ENCODE assay signal across 8 cellular contexts in the genomic region with DNA sequence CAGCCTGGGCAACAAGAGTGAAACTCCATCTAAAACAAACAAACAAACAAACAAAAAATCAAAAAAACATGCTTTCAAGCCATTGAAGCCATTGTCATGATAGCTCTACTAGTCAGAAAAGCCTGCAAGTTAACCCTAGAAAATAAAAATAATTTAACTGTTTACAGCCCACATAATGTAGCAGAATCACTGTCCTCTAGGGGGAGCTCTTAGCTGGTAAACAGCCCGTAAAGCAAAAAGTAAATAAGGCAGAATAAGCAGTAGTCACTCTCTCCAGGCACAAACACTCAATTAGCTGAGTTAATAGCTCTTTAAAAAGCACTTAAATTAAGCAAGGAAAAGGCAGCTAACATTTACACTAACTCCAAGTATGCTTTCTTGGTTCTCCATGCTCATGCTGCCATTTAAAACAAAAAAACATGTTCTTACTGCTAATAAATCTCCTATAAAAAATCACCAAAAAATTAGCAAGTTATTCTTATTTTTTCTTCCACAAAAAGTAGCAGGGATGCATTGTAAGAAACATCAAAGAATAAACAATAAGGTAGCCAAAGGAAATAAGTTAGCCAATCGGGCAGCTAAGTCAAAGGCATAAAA. TPM values are rescaled to one million over a fixed set of nuclear protein-coding genes. Genes with fewer than 3 reads are reported as not detected.
DNase-seq lines count a peak whose midpoint lies in the region; ATAC-seq, FAIRE-seq and TF ChIP-seq lines count a peak whose summit lies in the region.

No MANE protein-coding gene starts in this region.

- DNase-seq in heart right ventricle (no peak), Right ventricle myocardium superior (no peak), NCI-H2196 (lab: John Stamatoyannopoulos, UW; ENCODE audit: unreplicated experiment) (peak; percentile 60), GM12878 (ENCODE audit: low read depth, low spot score) (no peak), midbrain (lab: John Stamatoyannopoulos, UW) (no peak)

- POLR2A ChIA-PET in GM12878 (lab: Charles Lee), result interaction anchor here (0.8 to 4.8 kb wide), 6 partner anchors 9 to 25 kb away, joined by 3 to 27 read pairs (median 4); partner anchors contain the start of gene LILRB4

- SMC1A ChIA-PET in GM12878 (lab: Charles Lee; ENCODE audit: uncharacterized antibody, unreplicated experiment), result interaction anchor here (0.7 to 9.6 kb wide), 19 partner anchors 9 to 459 kb away, joined by 3 to 268 read pairs (median 4); partner anchors contain the start of genes LENG8 and LILRB4

- no peak for TF ChIP-seq EP300 in GM12878 (IDR thresholded peaks at IDR 0.05; ENCODE audit: borderline replicate concordance in 1 of 2, control insufficient read depth in 1 of 2, low read depth in 2 of 2, low read length in 2 of 2)

- TF ChIP-seq RAD21 in GM12878 (IDR thresholded peaks at IDR 0.05; ENCODE audit: insufficient read depth, low read depth, low read length), result peak; percentile 70

- no peak overlapping the region for H3K4me2 ChIP-seq in GM12878 (ENCODE audit: control insufficient read depth, insufficient read depth)

- H2AFZ ChIP-seq in GM12878 (ENCODE audit: control insufficient read depth, low read depth, low read length), result no peak overlapping the region

- 41 to 49% methylated on average over 2 of the region's 2 CpGs for WGBS in heart right ventricle, 2 donors
- WGBS in GM12878 (ENCODE audit: insufficient coverage, insufficient replicate concordance, low lambda C conversion rate, missing lambda C conversion rate), result 56% methylated on average over 2 of the region's 2 CpGs

- TF ChIP-seq POLR2A in GM12878 (IDR thresholded peaks at IDR 0.05; ENCODE audit: low read depth, low read length), result no peak

- TF ChIP-seq CTCF in heart right ventricle (IDR thresholded peaks at IDR 0.05), result peak in 8 of 9 donors; percentile 28 to 73 (median 61)
- peak; percentile 57 to 74 (median 74) for TF ChIP-seq CTCF in GM12878 (IDR thresholded peaks at IDR 0.05 in 2 of 3, conservative IDR thresholded peaks at IDR 0.05 in 1 of 3; ENCODE audit: control insufficient read depth in 2 of 3, extremely low read depth in 1 of 3, insufficient read depth in 1 of 3, low read depth in 3 of 3, low read length in 3 of 3)
- peak; percentile 49 for TF ChIP-seq CTCF in neutrophil (IDR thresholded peaks at IDR 0.05)

- CTCF ChIA-PET in GM12878 (lab: Yijun Ruan, JAX), result interaction anchor here (0.6 to 20.9 kb wide), 42 partner anchors 9 to 895 kb away, joined by 3 to 842 read pairs (median 4); partner anchors contain the start of genes CDC42EP5, LENG9, LILRA2 and LILRB4

- peaks cover 0 to 52% (median 16%) of the 10 kb centered on the region in 7 donors for H3K27me3 ChIP-seq in heart right ventricle
- H3K27me3 ChIP-seq in GM12878 (replicated peaks in 1 of 2; ENCODE audit: control insufficient read depth in 2 of 2, insufficient read depth in 2 of 2, low read length in 1 of 2), result peaks cover 0 to 5% of the 10 kb centered on the region in 2 experiments; a peak in 2 of 4 replicates
- H3K27me3 ChIP-seq in neutrophil, result peaks cover 70% of the 10 kb centered on the region

- intact Hi-C loops in heart right ventricle (cut with DNase I) (loop anchor here in 3 of 10 donors (5.0 to 10.0 kb wide), 2 partner anchors 189 to 192 kb away; no protein-coding TSS in a partner anchor), Right ventricle myocardium superior (cut with DNase I) (no loop called here), GM12878 (cut with micrococcal nuclease; ENCODE audit: unreplicated experiment) (loop anchor here (1.0 kb wide), 1 partner anchor 21 kb away; no protein-coding TSS in a partner anchor)

- ATAC-seq in heart right ventricle (no peak), Right ventricle myocardium superior (ENCODE audit: poor library complexity) (no peak), GM12878 (peak; percentile 79), HG03520 (IDR thresholded peaks at IDR 0.05; ENCODE audit: unreplicated experiment) (no peak), HG03342 (IDR thresholded peaks at IDR 0.05; ENCODE audit: unreplicated experiment) (no peak)

- no peaks in the 10 kb centered on the region for H3K36me3 ChIP-seq in heart right ventricle
- no peaks in the 10 kb centered on the region for H3K36me3 ChIP-seq in GM12878 (ENCODE audit: control insufficient read depth in 2 of 2, insufficient read depth in 2 of 2, low read length in 1 of 2)
- H3K36me3 ChIP-seq in neutrophil, result no peaks in the 10 kb centered on the region

- H3K4me1 ChIP-seq in heart right ventricle (peaks cover 0 to 18% (median 0%) of the 10 kb centered on the region in 9 donors), GM12878 (ENCODE audit: control insufficient read depth, insufficient read depth, low read length) (no peaks in the 10 kb centered on the region), neutrophil (ENCODE audit: control insufficient read depth in 1 of 2, insufficient read depth in 1 of 2, low read depth in 1 of 2, low read length in 1 of 2) (no peaks in the 10 kb centered on the region)

- in situ Hi-C loops in GM12878 (cut with MboI), result no loop called here

- H3K9me3 ChIP-seq in heart right ventricle (peaks cover 0 to 6% (median 0%) of the 10 kb centered on the region in 11 donors), GM12878 (replicated peaks; ENCODE audit: control insufficient read depth, insufficient read depth, low read length) (no peaks in the 10 kb centered on the region; the same call in 2 of the 3 replicates), neutrophil (no peaks in the 10 kb centered on the region)

- no peak overlapping the region for H3K27ac ChIP-seq in heart right ventricle
- H3K27ac ChIP-seq in GM12878 (ENCODE audit: control insufficient read depth, insufficient read depth), result no peak overlapping the region
- H3K27ac ChIP-seq in neutrophil, result no peak overlapping the region

- BruUV-seq in GM12878 (replicated peaks; lab: Mats Ljungman, UMichigan), result no TSS peak

- H3K4me3 ChIP-seq in heart right ventricle (no peak overlapping the region), GM12878 (no peak overlapping the region), neutrophil (ENCODE audit: low read depth in 1 of 2, low read length in 1 of 2) (no peak overlapping the region)

- RAD21 ChIA-PET in GM12878 (lab: Charles Lee; ENCODE audit: unreplicated experiment), result interaction anchor here (0.7 to 9.8 kb wide), 13 partner anchors 9 to 406 kb away, joined by 3 to 189 read pairs (median 5); partner anchors contain the start of genes CDC42EP5 and LILRB4

- FAIRE-seq in GM12878 (lab: Jason Lieb, UNC), result peak; percentile 23

- no peak overlapping the region for H3K9ac ChIP-seq in GM12878 (ENCODE audit: control insufficient read depth, insufficient read depth, low read length)

- H4K20me1 ChIP-seq in GM12878 (ENCODE audit: control insufficient read depth, insufficient read depth), result no peaks in the 10 kb centered on the region

- H3K79me2 ChIP-seq in GM12878 (ENCODE audit: control insufficient read depth, insufficient read depth, low read length), result no peaks in the 10 kb centered on the region

RNA-seq across cellular contexts. Expression of gene LILRB4, which starts 11.3 kb away (rescaled TPM):
- total RNA-seq in heart right ventricle (10 to 100 TPM in 1 of 10 donors, 1 to 10 TPM in 8, under 1 TPM in 1; 0.99 to 22.4 (median 1.8) TPM), Right ventricle myocardium superior (3.8 TPM), GM12878 (2014; rRNA removed) (18.3 and 18.4 TPM in 2 replicates), GM12878 (2014; rRNA removed; fragmentation: Illumina TruSeq; extraction: Trizol) (16.2 and 16.5 TPM in 2 replicates), GM12878 (2021) (25.2 and 26.0 TPM in 2 replicates)
- polyA plus RNA-seq in heart right ventricle (1 to 10 TPM; 2.0 to 2.2 TPM), GM12878 (2011; rRNA removed) (1.5 and 3.1 TPM in 2 replicates), GM12878 (2014; fragmentation: Illumina TruSeq; extraction: Trizol) (17.4 and 28.7 TPM in 2 replicates), GM12878 (2014; fragmentation: Nextera tagmentation; extraction: Ambion mirVana) (1 to 10 TPM; 2.0 to 4.9 TPM), GM12878 (2014; rRNA removed) (39.8 and 39.9 TPM in 2 replicates), GM12878 (2016; fragmentation: Nextera tagmentation; extraction: Ambion mirVana) (10 to 100 TPM; 14.3 to 15.5 TPM)
- 18.8 and 20.1 TPM in 2 replicates for total RNA-seq in GM12878 (2013; cell fraction: nucleolus; rRNA removed)
- polyA plus RNA-seq in GM12878 (2011; ENCODE audit: low read depth), result 2.5 TPM
- 3.9 and 4.7 TPM in 2 replicates for polyA plus RNA-seq in GM12878 (2011; cell fraction: cytosol; rRNA removed)
- polyA plus RNA-seq in GM12878 (2011; cell fraction: nucleus; rRNA removed), result 7.5 and 8.1 TPM in 2 replicates
- polyA plus RNA-seq in GM12878 (2012), result 5.3 and 5.5 TPM in 2 replicates
- polyA minus RNA-seq in GM12878 (2011; rRNA and poly(A)+ RNA removed), result 3.7 and 4.8 TPM in 2 replicates
- 1.1 TPM in 1 of 2 replicates, not detected in the other for polyA minus RNA-seq in GM12878 (2011; cell fraction: cytosol; rRNA and poly(A)+ RNA removed)
- polyA minus RNA-seq in GM12878 (2011; cell fraction: nucleus; rRNA and poly(A)+ RNA removed), result 2.9 and 3.0 TPM in 2 replicates

RNA-seq across cellular contexts. Expression of gene LILRB1, which starts 43.8 kb away (rescaled TPM):
- 10 to 100 TPM in 1 of 10 donors, 1 to 10 TPM in 6, under 1 TPM in 3; 0.28 to 16.9 (median 1.5) TPM for total RNA-seq in heart right ventricle
- polyA plus RNA-seq in heart right ventricle, result 1 to 10 TPM in 1 of 2 donors, under 1 TPM in 1; 0.54 to 1.4 TPM
- total RNA-seq in Right ventricle myocardium superior, result 1.7 TPM
- total RNA-seq in GM12878 (2013; cell fraction: nucleolus; rRNA removed), result 444 and 455 TPM in 2 replicates
- total RNA-seq in GM12878 (2014; rRNA removed), result 49.4 and 59.7 TPM in 2 replicates
- total RNA-seq in GM12878 (2014; rRNA removed; fragmentation: Illumina TruSeq; extraction: Trizol), result 39.8 and 40.9 TPM in 2 replicates
- 61.5 and 70.5 TPM in 2 replicates for total RNA-seq in GM12878 (2021)
- polyA plus RNA-seq in GM12878 (2011; ENCODE audit: low read depth), result 30.7 TPM
- polyA plus RNA-seq in GM12878 (2011; rRNA removed), result 36.2 and 66.8 TPM in 2 replicates
- 70.8 and 98.8 TPM in 2 replicates for polyA plus RNA-seq in GM12878 (2011; cell fraction: cytosol; rRNA removed)
- 272 and 290 TPM in 2 replicates for polyA plus RNA-seq in GM12878 (2011; cell fraction: nucleus; rRNA removed)
- polyA plus RNA-seq in GM12878 (2012), result 85.9 and 97.0 TPM in 2 replicates
- 30.5 and 56.8 TPM in 2 replicates for polyA plus RNA-seq in GM12878 (2014; fragmentation: Illumina TruSeq; extraction: Trizol)
- polyA plus RNA-seq in GM12878 (2014; fragmentation: Nextera tagmentation; extraction: Ambion mirVana), result 10 to 100 TPM in 1 of 2 experiments, 1 to 10 TPM in 1; 4.9 to 15.9 TPM
- 92.2 and 96.2 TPM in 2 replicates for polyA plus RNA-seq in GM12878 (2014; rRNA removed)
- polyA plus RNA-seq in GM12878 (2016; fragmentation: Nextera tagmentation; extraction: Ambion mirVana), result 10 to 100 TPM; 41.8 to 43.3 TPM
- polyA minus RNA-seq in GM12878 (2011; rRNA and poly(A)+ RNA removed), result 77.6 and 102 TPM in 2 replicates
- polyA minus RNA-seq in GM12878 (2011; cell fraction: cytosol; rRNA and poly(A)+ RNA removed), result 22.2 and 23.7 TPM in 2 replicates
- 105 and 129 TPM in 2 replicates for polyA minus RNA-seq in GM12878 (2011; cell fraction: nucleus; rRNA and poly(A)+ RNA removed)

RNA-seq across cellular contexts. Expression of gene KIR3DL3, which starts 50.1 kb away (rescaled TPM):
- not detected for total RNA-seq in heart right ventricle
- not detected for polyA plus RNA-seq in heart right ventricle
- not detected for total RNA-seq in Right ventricle myocardium superior
- not detected in 2 replicates for total RNA-seq in GM12878 (2013; cell fraction: nucleolus; rRNA removed)
- total RNA-seq in GM12878 (2014; rRNA removed), result not detected in 2 replicates
- total RNA-seq in GM12878 (2014; rRNA removed; fragmentation: Illumina TruSeq; extraction: Trizol), result not detected in 2 replicates
- not detected in 2 replicates for total RNA-seq in GM12878 (2021)
- not detected for polyA plus RNA-seq in GM12878 (2011; ENCODE audit: low read depth)
- not detected in 2 replicates for polyA plus RNA-seq in GM12878 (2011; rRNA removed)
- not detected in 2 replicates for polyA plus RNA-seq in GM12878 (2011; cell fraction: cytosol; rRNA removed)
- polyA plus RNA-seq in GM12878 (2011; cell fraction: nucleus; rRNA removed), result not detected in 2 replicates
- polyA plus RNA-seq in GM12878 (2012), result not detected in 2 replicates
- not detected in 2 replicates for polyA plus RNA-seq in GM12878 (2014; fragmentation: Illumina TruSeq; extraction: Trizol)
- not detected for polyA plus RNA-seq in GM12878 (2014; fragmentation: Nextera tagmentation; extraction: Ambion mirVana)
- polyA plus RNA-seq in GM12878 (2014; rRNA removed), result not detected in 2 replicates
- polyA plus RNA-seq in GM12878 (2016; fragmentation: Nextera tagmentation; extraction: Ambion mirVana), result not detected
- polyA minus RNA-seq in GM12878 (2011; rRNA and poly(A)+ RNA removed), result not detected in 2 replicates
- polyA minus RNA-seq in GM12878 (2011; cell fraction: cytosol; rRNA and poly(A)+ RNA removed), result not detected in 2 replicates
- not detected in 2 replicates for polyA minus RNA-seq in GM12878 (2011; cell fraction: nucleus; rRNA and poly(A)+ RNA removed)
